Comparison of ENCODE assay signal across 16 cellular contexts in the genomic region with DNA sequence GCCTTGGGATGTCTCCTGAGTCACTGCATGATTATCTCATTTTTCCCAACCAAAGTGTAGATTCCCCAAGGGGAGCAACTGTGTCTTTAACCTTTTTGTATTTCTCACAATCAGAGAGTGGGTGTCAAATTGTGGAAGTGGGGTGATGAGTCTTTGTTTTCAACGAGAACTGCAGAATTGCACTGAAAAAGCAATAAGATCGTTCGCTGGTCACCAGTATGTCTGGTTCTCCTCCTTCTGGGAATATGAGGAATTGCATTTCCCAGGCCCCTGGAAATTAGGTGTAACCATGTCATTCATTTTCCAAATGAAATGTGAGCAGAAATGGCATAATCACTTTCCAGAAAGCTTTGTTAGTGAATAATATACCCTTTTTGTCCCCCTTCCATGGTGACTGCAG.
DNase-seq lines count a peak whose midpoint lies in the region; ATAC-seq and TF ChIP-seq lines count a peak whose summit lies in the region.
"Had no signal": no experiment of that assay in that cellular context is flagged by ENCODE, and none has a peak within 500 bp of the region (broad histone marks: within the 10 kb centered on the region; RNA-seq: fewer than 3 reads in every experiment).

No MANE protein-coding gene starts in this region.

- intact Hi-C loops in CD4-positive, alpha-beta T cell (cut with DNase I, micrococcal nuclease): no loop called here

- no peaks in the 10 kb centered on the region for H3K27me3 ChIP-seq in endodermal cell (ENCODE audit: control insufficient read depth, insufficient read depth, low read length, poor library complexity, severe bottlenecking)
- H3K27me3 ChIP-seq in CD4-positive, alpha-beta T cell (ENCODE audit: control insufficient read depth, insufficient read depth, low read length): no peaks in the 10 kb centered on the region
- H3K27me3 ChIP-seq: SJSA1 had no signal

- 81 to 94% methylated on average over 3 of the region's 3 CpGs for WGBS in endodermal cell (ENCODE audit: insufficient coverage in 1 of 2, insufficient read length in 1 of 2), 2 experiments

- no peaks in the 10 kb centered on the region for H3K4me1 Mint-ChIP-seq in endodermal cell
- H3K4me1 Mint-ChIP-seq in CD4-positive, alpha-beta T cell (ENCODE audit: low read depth): no peaks in the 10 kb centered on the region
- H3K4me1 Mint-ChIP-seq: activated B cell treated with CpG ODN at 0.5 μM for 24 hours; activated naive CD8-positive, alpha-beta T cell treated with anti-CD3 and anti-CD28 coated beads for 36 hours had no signal

- no peaks in the 10 kb centered on the region for H3K9me3 Mint-ChIP-seq in endodermal cell
- no peaks in the 10 kb centered on the region for H3K9me3 Mint-ChIP-seq in CD4-positive, alpha-beta T cell
- H3K9me3 Mint-ChIP-seq: activated B cell treated with CpG ODN at 0.5 μM for 24 hours; activated naive CD8-positive, alpha-beta T cell treated with anti-CD3 and anti-CD28 coated beads for 36 hours had no signal

- H3K9me3 ChIP-seq in endodermal cell (ENCODE audit: control insufficient read depth, low read length): no peaks in the 10 kb centered on the region
- H3K9me3 ChIP-seq in CD4-positive, alpha-beta T cell (ENCODE audit: control insufficient read depth, low read length): no peaks in the 10 kb centered on the region
- H3K9me3 ChIP-seq: SJSA1 had no signal

- DNase-seq in AG10803 (ENCODE audit: low read depth) (peak; percentile 8), HuH-7 (ENCODE audit: low spot score) (peak; percentile 14), endodermal cell (no peak), midbrain (lab: John Stamatoyannopoulos, UW) (peak; percentile 15), UCSD-AML1 (lab: John Stamatoyannopoulos, UW; ENCODE audit: unreplicated experiment) (no peak), NCI-H526 treated with DMSO at 0.1 percent for 48 hours (lab: John Stamatoyannopoulos, UW) (no peak), coronary artery (ENCODE audit: low spot score) (no peak)
- no peak for DNase-seq in CD4-positive, alpha-beta T cell
- DNase-seq: activated B cell treated with CpG ODN at 0.5 μM for 24 hours; activated naive CD8-positive, alpha-beta T cell treated with anti-CD3 and anti-CD28 coated beads for 36 hours; HFFc6; mammary epithelial cell; NCI-H1092 treated with DMSO at 0.1 percent for 48 hours; NCI-H526; stimulated activated naive CD4-positive, alpha-beta T cell treated with Interleukin-2 at 50 U/mL for 16 hours had no signal

- CTCF ChIA-PET in CD4-positive, alpha-beta T cell (lab: Charles Lee): no interaction called here

- H3K27ac ChIP-seq in endodermal cell (ENCODE audit: low read depth, low read length) (no peak overlapping the region), coronary artery (no peak overlapping the region)
- H3K27ac ChIP-seq in CD4-positive, alpha-beta T cell (ENCODE audit: low read depth, low read length): no peak overlapping the region
- H3K27ac ChIP-seq: SJSA1 had no signal

- POLR2A ChIA-PET in CD4-positive, alpha-beta T cell (lab: Charles Lee): no interaction called here

- H3K9ac ChIP-seq in endodermal cell (ENCODE audit: extremely low read depth, low read length, poor library complexity, severe bottlenecking): no peak overlapping the region

- H3K27ac Mint-ChIP-seq in endodermal cell: no peak overlapping the region
- H3K27ac Mint-ChIP-seq in CD4-positive, alpha-beta T cell: no peak overlapping the region
- H3K27ac Mint-ChIP-seq: activated B cell treated with CpG ODN at 0.5 μM for 24 hours; activated naive CD8-positive, alpha-beta T cell treated with anti-CD3 and anti-CD28 coated beads for 36 hours; HFFc6 had no signal

- peak; percentile 69 for TF ChIP-seq CTCF in AG10803 (conservative IDR thresholded peaks at IDR 0.05; ENCODE audit: low read length)
- TF ChIP-seq CTCF in endodermal cell (conservative IDR thresholded peaks at IDR 0.05): peak; percentile 75
- no peak for TF ChIP-seq CTCF in coronary artery (IDR thresholded peaks at IDR 0.05)
- no peak for TF ChIP-seq CTCF in CD4-positive, alpha-beta T cell (IDR thresholded peaks at IDR 0.05)

- no peaks in the 10 kb centered on the region for H3K27me3 Mint-ChIP-seq in endodermal cell (ENCODE audit: insufficient read depth)
- no peaks in the 10 kb centered on the region for H3K27me3 Mint-ChIP-seq in CD4-positive, alpha-beta T cell
- H3K27me3 Mint-ChIP-seq: activated B cell treated with CpG ODN at 0.5 μM for 24 hours; activated naive CD8-positive, alpha-beta T cell treated with anti-CD3 and anti-CD28 coated beads for 36 hours had no signal

- no peak for ATAC-seq in CD4-positive, alpha-beta T cell (ENCODE audit: poor library complexity)

- no peaks in the 10 kb centered on the region for H3K4me1 ChIP-seq in endodermal cell (ENCODE audit: control insufficient read depth, insufficient read depth, low read length)
- H3K4me1 ChIP-seq: SJSA1 had no signal

- H3K4me3 ChIP-seq in AG10803 (ENCODE audit: low read length) (no peak overlapping the region), endodermal cell (ENCODE audit: low read length) (no peak overlapping the region), coronary artery (no peak overlapping the region)
- H3K4me3 ChIP-seq: SJSA1 had no signal

- H3K4me3 Mint-ChIP-seq in endodermal cell: no peak overlapping the region
- no peak overlapping the region for H3K4me3 Mint-ChIP-seq in CD4-positive, alpha-beta T cell
- H3K4me3 Mint-ChIP-seq: activated B cell treated with CpG ODN at 0.5 μM for 24 hours; activated naive CD8-positive, alpha-beta T cell treated with anti-CD3 and anti-CD28 coated beads for 36 hours; HFFc6 had no signal

- H3K36me3 ChIP-seq in endodermal cell (ENCODE audit: control insufficient read depth, insufficient read depth, low read length): no peaks in the 10 kb centered on the region
- H3K36me3 ChIP-seq: SJSA1 had no signal

- no peaks in the 10 kb centered on the region for H3K36me3 Mint-ChIP-seq in endodermal cell (ENCODE audit: low read depth)
- no peaks in the 10 kb centered on the region for H3K36me3 Mint-ChIP-seq in CD4-positive, alpha-beta T cell (ENCODE audit: low read depth)
- H3K36me3 Mint-ChIP-seq: activated naive CD8-positive, alpha-beta T cell treated with anti-CD3 and anti-CD28 coated beads for 36 hours had no signal

Comparison
In these comparisons a context has a peak if more than half of its experiments do, and no peak if none do; other contexts are left out.
1. DNase-seq: peak in AG10803 (single experiment), HuH-7 (single experiment) and midbrain (single experiment); none in endodermal cell (single experiment), UCSD-AML1 (single experiment), NCI-H526 treated with DMSO at 0.1 percent for 48 hours (single experiment), coronary artery (single experiment) and CD4-positive, alpha-beta T cell (0 of 10).
2. CTCF ChIP-seq: peak in AG10803 (single experiment) and endodermal cell (single experiment); none in coronary artery (single experiment) and CD4-positive, alpha-beta T cell (single experiment).